15 cellular contexts compared by ENCODE assay signal in the genomic region with DNA sequence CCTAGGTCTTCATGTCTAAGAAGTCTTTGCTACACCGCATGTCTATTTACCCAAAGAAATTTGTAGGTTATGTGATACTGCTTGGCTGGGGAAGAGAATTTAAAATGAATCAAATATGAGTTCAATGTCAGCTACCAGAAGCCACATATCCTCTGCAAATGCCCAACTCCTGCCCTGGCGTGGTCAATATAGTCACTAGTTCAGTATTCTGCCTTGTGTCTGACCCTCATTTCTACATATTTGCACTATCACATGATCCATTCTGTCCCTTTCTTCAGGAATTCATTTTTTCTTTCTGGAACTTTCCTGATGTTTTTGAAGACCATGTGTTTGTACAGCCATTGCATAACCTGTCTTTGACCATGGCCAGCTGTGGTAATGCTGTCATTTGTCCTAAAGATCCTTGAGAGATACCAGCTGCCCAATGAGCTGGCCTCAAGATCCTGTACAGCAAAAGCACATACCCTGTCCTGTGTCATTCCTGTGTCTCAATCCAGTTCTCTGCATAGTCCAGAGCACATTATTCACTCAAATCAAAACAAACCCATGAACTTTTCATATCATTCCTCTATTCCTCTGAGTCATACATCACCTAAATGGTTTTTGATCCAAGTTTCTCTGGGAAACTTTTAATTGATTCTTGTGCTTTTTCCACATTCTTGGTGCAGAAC.
DNase-seq lines count a peak whose midpoint lies in the region; ATAC-seq, FAIRE-seq and TF ChIP-seq lines count a peak whose summit lies in the region.
"Had no signal": no experiment of that assay in that cellular context is flagged by ENCODE, and none has a peak within 500 bp of the region (broad histone marks: within the 10 kb centered on the region; RNA-seq: fewer than 3 reads in every experiment).

No MANE protein-coding gene starts in this region.

- H3K27me3 ChIP-seq in GM23248 (replicated peaks; ENCODE audit: insufficient read depth), result no peaks in the 10 kb centered on the region
- H3K27me3 ChIP-seq in body of pancreas, result no peaks in the 10 kb centered on the region
- H3K27me3 ChIP-seq in skeletal muscle satellite cell (ENCODE audit: control insufficient read depth, insufficient read depth, low read length), result no peaks in the 10 kb centered on the region

- TF ChIP-seq CTCF in body of pancreas (IDR thresholded peaks at IDR 0.05) (no peak), kidney (IDR thresholded peaks at IDR 0.05; ENCODE audit: borderline replicate concordance, extremely low read depth, insufficient read depth) (no peak)

- no peak overlapping the region for H3K4me3 ChIP-seq in GM23248
- no peak overlapping the region for H3K4me3 ChIP-seq in body of pancreas
- no peak overlapping the region for H3K4me3 ChIP-seq in kidney (ENCODE audit: low read length in 2 of 2)
- no peak overlapping the region for H3K4me3 ChIP-seq in skeletal muscle satellite cell (ENCODE audit: low read length)

- H3K27ac ChIP-seq in GM23248 (no peak overlapping the region), body of pancreas (no peak overlapping the region), kidney (ENCODE audit: low read depth in 2 of 2, low read length in 2 of 2) (no peak overlapping the region)

- 95 to 100% methylated on average over 2 of the region's 2 CpGs for WGBS in GM23248 (ENCODE audit: low coverage in 1 of 2, low lambda C conversion rate in 2 of 2, missing lambda C conversion rate in 2 of 2), 2 experiments
- WGBS in body of pancreas, 2 donors, result 93 to 94% methylated on average over 2 of the region's 2 CpGs

- intact Hi-C loops in body of pancreas (cut with DNase I), result no loop called here
- intact Hi-C loops in kidney (cut with DNase I), result no loop called here

- no peaks in the 10 kb centered on the region for H3K36me3 Mint-ChIP-seq in activated T-cell treated with anti-CD3 and anti-CD28 coated beads, Interleukin-2, amount 50 U/mL, for 4 hours (ENCODE audit: insufficient read depth)

- H3K9ac ChIP-seq in GM23248 (no peak overlapping the region), kidney (ENCODE audit: low read length in 2 of 2) (no peak overlapping the region), skeletal muscle satellite cell (ENCODE audit: low read depth, low read length) (no peak overlapping the region)

- H4K20me1 ChIP-seq in GM23248 (ENCODE audit: insufficient read depth), result no peaks in the 10 kb centered on the region

- FAIRE-seq in kidney (lab: Jason Lieb, UNC), result no peak

- in situ Hi-C loops in GM23248 (cut with MboI), result loop anchor here (25.0 kb wide), 1 partner anchor 953 kb away; the partner anchor contains the start of gene NRP1

- H3K4me1 ChIP-seq in GM23248 (ENCODE audit: insufficient read depth), result peaks cover 23% of the 10 kb centered on the region
- peaks cover 10% of the 10 kb centered on the region for H3K4me1 ChIP-seq in body of pancreas
- H3K4me1 ChIP-seq in kidney (ENCODE audit: control insufficient read depth in 1 of 2, insufficient read depth in 1 of 2, low read depth in 1 of 2, low read length in 2 of 2), result peaks cover 3 to 7% of the 10 kb centered on the region in 2 donors
- H3K4me1 ChIP-seq in skeletal muscle satellite cell (ENCODE audit: control insufficient read depth, insufficient read depth, low read length), result peaks cover 45% of the 10 kb centered on the region

- H2AFZ ChIP-seq in GM23248, result no peak overlapping the region

- H3K4me3 Mint-ChIP-seq in activated T-cell treated with anti-CD3 and anti-CD28 coated beads, Interleukin-2, amount 50 U/mL, for 4 hours, result no peak overlapping the region
- H3K4me3 Mint-ChIP-seq: activated CD8-positive, alpha-beta T cell treated with anti-CD3 and anti-CD28 coated beads, Interleukin-2, amount 10 ng/mL, durations not matched to agents 7 days and 5 days had no signal

- DNase-seq in GM23248 (peak; percentile 61), body of pancreas (peak in 3 of 4 donors; percentile 27 to 65 (median 37)), kidney (peak; percentile 53), NCI-H2081 treated with DMSO at 0.1 percent for 48 hours (lab: John Stamatoyannopoulos, UW) (no peak), NCI-H526 (lab: John Stamatoyannopoulos, UW) (no peak)
- no peak for DNase-seq in activated T-cell treated with anti-CD3 and anti-CD28 coated beads, Interleukin-2, amount 50 U/mL, for 4 hours
- DNase-seq: activated CD8-positive, alpha-beta T cell treated with anti-CD3 and anti-CD28 coated beads, Interleukin-2, amount 10 ng/mL, durations not matched to agents 7 days and 5 days; activated naive CD4-positive, alpha-beta T cell treated with anti-CD3 and anti-CD28 coated beads, Interleukin-2, amount 50 U/mL, for 16 hours; DMS 273 treated with DMSO at 0.1 percent for 48 hours; NCI-H1417 treated with DMSO at 0.1 percent for 48 hours; occipital lobe; substantia nigra; T-helper 1 cell had no signal

- no peaks in the 10 kb centered on the region for H3K9me3 Mint-ChIP-seq in activated T-cell treated with anti-CD3 and anti-CD28 coated beads, Interleukin-2, amount 50 U/mL, for 4 hours

- no peaks in the 10 kb centered on the region for H3K79me2 ChIP-seq in GM23248 (ENCODE audit: insufficient read depth)

- peaks cover 2% of the 10 kb centered on the region for H3K27me3 Mint-ChIP-seq in activated T-cell treated with anti-CD3 and anti-CD28 coated beads, Interleukin-2, amount 50 U/mL, for 4 hours (ENCODE audit: low read depth)

- H3F3A ChIP-seq in GM23248 (ENCODE audit: insufficient read depth), result peaks cover 18% of the 10 kb centered on the region

- peak; percentile 73 for ATAC-seq in body of pancreas
- ATAC-seq in GM18502 (IDR thresholded peaks at IDR 0.05; ENCODE audit: poor library complexity, unreplicated experiment), result no peak
- no peak for ATAC-seq in activated T-cell treated with anti-CD3 and anti-CD28 coated beads, Interleukin-2, amount 50 U/mL, for 4 hours
- ATAC-seq: activated CD8-positive, alpha-beta T cell treated with anti-CD3 and anti-CD28 coated beads, Interleukin-2, amount 10 ng/mL, durations not matched to agents 7 days and 5 days had no signal

- no peaks in the 10 kb centered on the region for H3K4me1 Mint-ChIP-seq in activated T-cell treated with anti-CD3 and anti-CD28 coated beads, Interleukin-2, amount 50 U/mL, for 4 hours (ENCODE audit: low read depth)

- H3K4me2 ChIP-seq in GM23248 (ENCODE audit: unreplicated experiment) (peak overlapping the region; percentile 16), skeletal muscle satellite cell (ENCODE audit: low read length) (peak overlapping the region; percentile 2)

- H3K9me2 ChIP-seq in GM23248 (ENCODE audit: insufficient read depth), result no peaks in the 10 kb centered on the region

- no peaks in the 10 kb centered on the region for H3K9me3 ChIP-seq in GM23248 (ENCODE audit: low read depth)
- no peaks in the 10 kb centered on the region for H3K9me3 ChIP-seq in body of pancreas
- no peaks in the 10 kb centered on the region for H3K9me3 ChIP-seq in kidney (ENCODE audit: control insufficient read depth in 1 of 2, low read length in 2 of 2)
- H3K9me3 ChIP-seq in skeletal muscle satellite cell (replicated peaks; ENCODE audit: low read length), result no peaks in the 10 kb centered on the region

- H3K36me3 ChIP-seq in GM23248 (ENCODE audit: low read depth), result no peaks in the 10 kb centered on the region
- no peaks in the 10 kb centered on the region for H3K36me3 ChIP-seq in body of pancreas (replicated peaks in 1 of 2; ENCODE audit: insufficient read depth in 1 of 2, low read depth in 2 of 2)
- H3K36me3 ChIP-seq in kidney (ENCODE audit: control insufficient read depth in 1 of 2, insufficient read depth in 2 of 2, low read length in 2 of 2), result no peaks in the 10 kb centered on the region
- H3K36me3 ChIP-seq in skeletal muscle satellite cell (ENCODE audit: insufficient read depth, low read length), result no peaks in the 10 kb centered on the region

- no peak for TF ChIP-seq POLR2A in body of pancreas (IDR thresholded peaks at IDR 0.05)

Comparison
In these comparisons a context has a peak if more than half of its experiments do, and no peak if none do; other contexts are left out.
1. DNase-seq: peak in GM23248 (single experiment), body of pancreas (3 of 4) and kidney (single experiment); none in NCI-H2081 treated with DMSO at 0.1 percent for 48 hours (single experiment), activated T-cell treated with anti-CD3 and anti-CD28 coated beads, Interleukin-2, amount 50 U/mL, for 4 hours (single experiment) and NCI-H526 (0 of 2).